Comparison of ENCODE assay signal across 8 cellular contexts in genomic region chr1:150148834-150149489, GRCh38. TPM values are rescaled to one million over a fixed set of nuclear protein-coding genes. Genes with fewer than 3 reads are reported as not detected.
DNase-seq lines count a peak whose midpoint lies in the region; ATAC-seq and TF ChIP-seq lines count a peak whose summit lies in the region.

No MANE protein-coding gene starts in this region.

- peaks cover 33% of the 10 kb centered on the region for H3K36me3 ChIP-seq in BE2C

- ATAC-seq in activated CD8-positive, alpha-beta T cell treated with anti-CD3 and anti-CD28 coated beads for 36 hours: no peak
- ATAC-seq in stimulated activated effector memory CD8-positive, alpha-beta T cell treated with anti-CD3 and anti-CD28 coated beads, Interleukin-12 subunit alpha, Interleukin-12 subunit beta, amount 100 ng/mL, for 72 hours: no peak

- H3K27me3 Mint-ChIP-seq in HFFc6 (ENCODE audit: insufficient read depth): no peaks in the 10 kb centered on the region
- peaks cover 1% of the 10 kb centered on the region for H3K27me3 Mint-ChIP-seq in activated CD8-positive, alpha-beta T cell treated with anti-CD3 and anti-CD28 coated beads for 36 hours

- peaks cover 23% of the 10 kb centered on the region for H3K36me3 Mint-ChIP-seq in HFFc6 (ENCODE audit: low read depth)
- H3K36me3 Mint-ChIP-seq in activated CD8-positive, alpha-beta T cell treated with anti-CD3 and anti-CD28 coated beads for 36 hours (ENCODE audit: low read depth): peaks cover 14% of the 10 kb centered on the region
- peaks cover 44% of the 10 kb centered on the region for H3K36me3 Mint-ChIP-seq in stimulated activated effector memory CD8-positive, alpha-beta T cell treated with anti-CD3 and anti-CD28 coated beads, Interleukin-12 subunit alpha, Interleukin-12 subunit beta, amount 100 ng/mL, for 72 hours

- H3K9me3 ChIP-seq in BE2C: no peaks in the 10 kb centered on the region

- no peak for TF ChIP-seq CTCF in BE2C (IDR thresholded peaks at IDR 0.05; ENCODE audit: low read depth, low read length)
- TF ChIP-seq CTCF in HFFc6 (IDR thresholded peaks at IDR 0.05): no peak
- no peak for TF ChIP-seq CTCF in activated CD8-positive, alpha-beta T cell treated with anti-CD3 and anti-CD28 coated beads for 36 hours (IDR thresholded peaks at IDR 0.05)

- DNase-seq in BE2C (no peak), HFFc6 (no peak), posterior cingulate gyrus (no peak), cortex of kidney (lab: John Stamatoyannopoulos, UW) (no peak), H4 (ENCODE audit: low spot score) (no peak)
- no peak for DNase-seq in activated CD8-positive, alpha-beta T cell treated with anti-CD3 and anti-CD28 coated beads for 36 hours
- no peak for DNase-seq in stimulated activated effector memory CD8-positive, alpha-beta T cell treated with anti-CD3 and anti-CD28 coated beads, Interleukin-12 subunit alpha, Interleukin-12 subunit beta, amount 100 ng/mL, for 72 hours (ENCODE audit: low spot score in 2 of 2)

- H3K9me3 Mint-ChIP-seq in HFFc6: no peaks in the 10 kb centered on the region
- no peaks in the 10 kb centered on the region for H3K9me3 Mint-ChIP-seq in activated CD8-positive, alpha-beta T cell treated with anti-CD3 and anti-CD28 coated beads for 36 hours
- no peaks in the 10 kb centered on the region for H3K9me3 Mint-ChIP-seq in stimulated activated effector memory CD8-positive, alpha-beta T cell treated with anti-CD3 and anti-CD28 coated beads, Interleukin-12 subunit alpha, Interleukin-12 subunit beta, amount 100 ng/mL, for 72 hours

- POLR2A ChIA-PET in activated CD8-positive, alpha-beta T cell treated with anti-CD3 and anti-CD28 coated beads for 36 hours (lab: Charles Lee): interaction anchor here (0.7 to 2.3 kb wide), 4 partner anchors 9 to 262 kb away, joined by 3 to 12 read pairs (median 3); a partner anchor contains a TSS

- H3K4me1 ChIP-seq in BE2C: peaks cover 12% of the 10 kb centered on the region

- peaks cover 48% of the 10 kb centered on the region for H3K4me1 Mint-ChIP-seq in HFFc6 (ENCODE audit: low read depth)
- peaks cover 55% of the 10 kb centered on the region for H3K4me1 Mint-ChIP-seq in activated CD8-positive, alpha-beta T cell treated with anti-CD3 and anti-CD28 coated beads for 36 hours (ENCODE audit: low read depth)
- H3K4me1 Mint-ChIP-seq in stimulated activated effector memory CD8-positive, alpha-beta T cell treated with anti-CD3 and anti-CD28 coated beads, Interleukin-12 subunit alpha, Interleukin-12 subunit beta, amount 100 ng/mL, for 72 hours: peaks cover 43% of the 10 kb centered on the region

- H3K4me3 Mint-ChIP-seq in HFFc6: peak overlapping the region; percentile 91
- peak overlapping the region; percentile 69 for H3K4me3 Mint-ChIP-seq in activated CD8-positive, alpha-beta T cell treated with anti-CD3 and anti-CD28 coated beads for 36 hours
- H3K4me3 Mint-ChIP-seq in stimulated activated effector memory CD8-positive, alpha-beta T cell treated with anti-CD3 and anti-CD28 coated beads, Interleukin-12 subunit alpha, Interleukin-12 subunit beta, amount 100 ng/mL, for 72 hours: peak overlapping the region; percentile 96

- intact Hi-C loops in activated CD8-positive, alpha-beta T cell treated with anti-CD3 and anti-CD28 coated beads for 36 hours (cut with micrococcal nuclease): no loop called here
- intact Hi-C loops in posterior cingulate gyrus (cut with DNase I): no loop called here

- peak overlapping the region; percentile 88 for H3K27ac Mint-ChIP-seq in HFFc6
- H3K27ac Mint-ChIP-seq in activated CD8-positive, alpha-beta T cell treated with anti-CD3 and anti-CD28 coated beads for 36 hours: peak overlapping the region; percentile 43
- H3K27ac Mint-ChIP-seq in stimulated activated effector memory CD8-positive, alpha-beta T cell treated with anti-CD3 and anti-CD28 coated beads, Interleukin-12 subunit alpha, Interleukin-12 subunit beta, amount 100 ng/mL, for 72 hours: peak overlapping the region; percentile 86

- H3K4me3 ChIP-seq in BE2C (ENCODE audit: low read depth, low read length) (peak overlapping the region; percentile 90), iPS-11a (ENCODE audit: low read depth, low read length) (peak overlapping the region; percentile 66)

- CTCF ChIA-PET in activated CD8-positive, alpha-beta T cell treated with anti-CD3 and anti-CD28 coated beads for 36 hours (lab: Charles Lee): interaction anchor here (1.1 to 1.7 kb wide), 3 partner anchors 12 to 133 kb away, joined by 3 to 6 read pairs (median 4); no protein-coding TSS in a partner anchor

- H3K27me3 ChIP-seq in BE2C: no peaks in the 10 kb centered on the region

RNA-seq across cellular contexts. Expression of gene PLEKHO1, which starts 0.8 kb away (rescaled TPM):
- polyA plus RNA-seq in BE2C (2012; ENCODE audit: insufficient read depth, insufficient read length, low read depth): 44.5 TPM
- 10 to 100 TPM; 30.9 to 36.7 (median 32.6) TPM for total RNA-seq in HFFc6 (2021; fragmentation: NEBNext Ultra II Directional; extraction: Animal tissue kit (Norgen Biotek cat#: 25700))
- total RNA-seq in activated CD8-positive, alpha-beta T cell treated with anti-CD3 and anti-CD28 coated beads for 36 hours: 10 to 100 TPM; 18.2 to 19.0 TPM
- total RNA-seq in H4 (2014; rRNA removed; shearing (Covaris generic)): 24.9 and 25.9 TPM in 2 replicates
